In genomic region chr7:92763636-92764423, GRCh38 we compare ENCODE assay signal across 7 cellular contexts.
DNase-seq lines count a peak whose midpoint lies in the region; ATAC-seq, FAIRE-seq and TF ChIP-seq lines count a peak whose summit lies in the region.

No MANE protein-coding gene starts in this region.

- DNase-seq in H54 (ENCODE audit: insufficient read length, low spot score) = peak; percentile 7
- peak; percentile 67 for DNase-seq in MV-4-11 (lab: John Stamatoyannopoulos, UW)
- peak; percentile 89 for DNase-seq in astrocyte (ENCODE audit: low read depth)
- DNase-seq in mesenchymal stem cell = peak; percentile 85
- DNase-seq in GM10266 (ENCODE audit: extremely low spot score) = no peak

- H3K9me3 ChIP-seq in astrocyte (ENCODE audit: insufficient read depth, low read depth, low read length) (no peaks in the 10 kb centered on the region), mesenchymal stem cell (ENCODE audit: control insufficient read depth, low read length) (no peaks in the 10 kb centered on the region)

- peak; percentile 14 for TF ChIP-seq CTCF in astrocyte (IDR thresholded peaks at IDR 0.05; ENCODE audit: insufficient read depth, low read depth, low read length)
- TF ChIP-seq CTCF in GM10266 (IDR thresholded peaks at IDR 0.05; ENCODE audit: control insufficient read depth, insufficient read depth, low read depth, missing control alignments) = no peak

- H2AFZ ChIP-seq in astrocyte (ENCODE audit: low read depth, low read length) (no peak overlapping the region), mesenchymal stem cell (ENCODE audit: low read depth, low read length) (no peak overlapping the region)

- H3K14ac ChIP-seq in mesenchymal stem cell (ENCODE audit: low read length in 2 of 2) = no peak overlapping the region

- no peak for TF ChIP-seq POLR2A in H54 (IDR thresholded peaks at IDR 0.05; ENCODE audit: low read depth, low read length)

- H3K79me1 ChIP-seq in mesenchymal stem cell (replicated peaks; ENCODE audit: low read length, poor library complexity, severe bottlenecking) = peaks cover under 1% of the 10 kb centered on the region

- H3K36me3 Mint-ChIP-seq in astrocyte (ENCODE audit: low read depth, unreplicated experiment) = peaks cover 11% of the 10 kb centered on the region

- peak overlapping the region in 1 of 2 experiments; percentile 15 for H2BK12ac ChIP-seq in mesenchymal stem cell (ENCODE audit: low read length in 2 of 2)

- no peaks in the 10 kb centered on the region for H3K9me3 Mint-ChIP-seq in astrocyte (ENCODE audit: unreplicated experiment)

- H3K4me3 ChIP-seq in astrocyte (ENCODE audit: insufficient read depth, low read depth, low read length) (no peak overlapping the region), mesenchymal stem cell (ENCODE audit: insufficient read depth in 1 of 2, low read depth in 1 of 2, low read length in 2 of 2) (no peak overlapping the region)

- ATAC-seq in HG03439 (IDR thresholded peaks at IDR 0.05; ENCODE audit: unreplicated experiment) (no peak), GM19395 (IDR thresholded peaks at IDR 0.05; ENCODE audit: unreplicated experiment) (no peak)

- H3K23ac ChIP-seq in mesenchymal stem cell (ENCODE audit: low read length in 2 of 2) = no peak overlapping the region

- peak overlapping the region; percentile 60 for H2BK5ac ChIP-seq in mesenchymal stem cell (ENCODE audit: low read depth, low read length, poor library complexity, severe bottlenecking)

- peaks cover 56% of the 10 kb centered on the region for H3K4me1 Mint-ChIP-seq in astrocyte (ENCODE audit: low read depth, unreplicated experiment)

- H3K27me3 ChIP-seq in astrocyte (ENCODE audit: insufficient read depth, low read length) (no peaks in the 10 kb centered on the region), mesenchymal stem cell (ENCODE audit: control insufficient read depth in 1 of 2, insufficient read depth in 1 of 2, low read length in 2 of 2) (no peaks in the 10 kb centered on the region)

- peaks cover 12% of the 10 kb centered on the region for H4K20me1 ChIP-seq in astrocyte (ENCODE audit: insufficient read depth, low read length)

- H3K36me3 ChIP-seq in astrocyte (ENCODE audit: insufficient read depth, low read length) = peaks cover 6% of the 10 kb centered on the region
- no peaks in the 10 kb centered on the region for H3K36me3 ChIP-seq in mesenchymal stem cell (ENCODE audit: control insufficient read depth in 1 of 2, insufficient read depth in 2 of 2, low read depth in 1 of 2, low read length in 2 of 2)

- H3K18ac ChIP-seq in mesenchymal stem cell (ENCODE audit: low read depth in 1 of 2, low read length in 2 of 2) = peak overlapping the region in 1 of 2 experiments; percentile 56

- peak overlapping the region; percentile 6 for H3K4me2 ChIP-seq in astrocyte (ENCODE audit: low read length)
- no peak overlapping the region for H3K4me2 ChIP-seq in mesenchymal stem cell (ENCODE audit: low read length, poor library complexity, severe bottlenecking)

- peak overlapping the region in 1 of 2 experiments; percentile 27 for H3K4ac ChIP-seq in mesenchymal stem cell (ENCODE audit: low read depth in 1 of 2, low read length in 2 of 2)

- no peak overlapping the region for H2BK120ac ChIP-seq in mesenchymal stem cell (ENCODE audit: low read depth, low read length)

- no peak overlapping the region for H3K4me3 Mint-ChIP-seq in astrocyte (ENCODE audit: unreplicated experiment)

- H2AK5ac ChIP-seq in mesenchymal stem cell (ENCODE audit: low read length, severe bottlenecking) = peak overlapping the region; percentile 28

- no peak overlapping the region for H4K91ac ChIP-seq in mesenchymal stem cell (ENCODE audit: low read length)

- H3K27ac Mint-ChIP-seq in astrocyte (ENCODE audit: unreplicated experiment) = peak overlapping the region; percentile 64

- WGBS in mesenchymal stem cell = 73% methylated on average over 4 of the region's 4 CpGs

- H3K27me3 Mint-ChIP-seq in astrocyte (ENCODE audit: low read depth, unreplicated experiment) = no peaks in the 10 kb centered on the region

- H3K27ac ChIP-seq in astrocyte (ENCODE audit: low read depth, low read length) (peak overlapping the region; percentile 47), mesenchymal stem cell (ENCODE audit: low read length, poor library complexity, severe bottlenecking) (peak overlapping the region; percentile 84)

- no peak overlapping the region for H2BK15ac ChIP-seq in mesenchymal stem cell (ENCODE audit: low read depth, poor library complexity, severe bottlenecking)

- FAIRE-seq in H54 (lab: Jason Lieb, UNC) (peak; percentile 98), astrocyte (lab: Jason Lieb, UNC) (no peak)

- peaks cover 89% of the 10 kb centered on the region for H3K79me2 ChIP-seq in astrocyte (ENCODE audit: insufficient read depth, low read length)

- no peak overlapping the region for H3K9ac ChIP-seq in astrocyte (ENCODE audit: low read length)
- H3K9ac ChIP-seq in mesenchymal stem cell (ENCODE audit: low read length) = no peak overlapping the region

- no peak overlapping the region for H4K8ac ChIP-seq in mesenchymal stem cell (ENCODE audit: low read length)

- peaks cover 57% of the 10 kb centered on the region for H3K4me1 ChIP-seq in astrocyte (ENCODE audit: insufficient read depth, low read length)
- H3K4me1 ChIP-seq in mesenchymal stem cell (ENCODE audit: control insufficient read depth, insufficient read depth, low read depth, low read length) = peaks cover 6% of the 10 kb centered on the region
